Comparison of ENCODE assay signal across 12 cellular contexts in genomic region chr2:85162746-85163301, GRCh38. TPM values are rescaled to one million over a fixed set of nuclear protein-coding genes. Genes with fewer than 3 reads are reported as not detected.
A peak's percentile ranks its signal among the peaks of the same experiment; 100 is the strongest.
DNase-seq lines count a peak whose midpoint lies in the region; ATAC-seq, FAIRE-seq and TF ChIP-seq lines count a peak whose summit lies in the region.
"Had no signal": no experiment of that assay in that cellular context is flagged by ENCODE, and none has a peak within 500 bp of the region (broad histone marks: within the 10 kb centered on the region; RNA-seq: fewer than 3 reads in every experiment).

No MANE protein-coding gene starts in this region.

- H2AFZ ChIP-seq in IMR-90 (replicated peaks; ENCODE audit: low read length, poor library complexity) (peak overlapping the region; percentile 69), H1 (ENCODE audit: low read length) (no peak overlapping the region)

- H3K9ac ChIP-seq in IMR-90 (ENCODE audit: low read depth, low read length), result peak overlapping the region; percentile 22; the same call in 1 of the 2 replicates
- no peak overlapping the region for H3K9ac ChIP-seq in H1 (replicated peaks in 1 of 4; ENCODE audit: extremely low read depth in 1 of 4, low read depth in 3 of 4, low read length in 3 of 4)

- BruUV-seq in IMR-90 (replicated peaks; lab: Mats Ljungman, UMichigan), result no TSS peak

- peak overlapping the region; percentile 71 for H2AK5ac ChIP-seq in IMR-90 (ENCODE audit: low read depth, low read length)
- H2AK5ac ChIP-seq in H1 (ENCODE audit: low read depth, low read length), result no peak overlapping the region

- in situ Hi-C loops in IMR-90 (cut with MboI; ENCODE audit: low sequenced_read_pairs), result no loop called here

- H4K8ac ChIP-seq in IMR-90 (ENCODE audit: low read depth in 2 of 2, low read length in 2 of 2) (peak overlapping the region in 1 of 2 experiments; percentile 59; a peak in 2 of 4 replicates), H1 (ENCODE audit: extremely low read depth, insufficient read depth, low read length) (no peak overlapping the region)

- H3K4me2 ChIP-seq in IMR-90 (ENCODE audit: low read depth, low read length), result peak overlapping the region; percentile 14; the same call in 1 of the 2 replicates
- peak overlapping the region in 1 of 2 experiments; percentile 1; a peak in 2 of 4 replicates for H3K4me2 ChIP-seq in H1 (ENCODE audit: insufficient read depth in 1 of 2, low read depth in 2 of 2, low read length in 2 of 2)

- TF ChIP-seq POLR2A in IMR-90 (IDR thresholded peaks at IDR 0.05; ENCODE audit: low read depth, low read length) (no peak), H1 (IDR thresholded peaks at IDR 0.05; ENCODE audit: control extremely low read depth in 1 of 2, low read depth in 2 of 2, low read length in 2 of 2) (no peak), thyroid gland (IDR thresholded peaks at IDR 0.05) (no peak), breast epithelium (IDR thresholded peaks at IDR 0.05) (no peak), GM18505 (IDR thresholded peaks at IDR 0.05; ENCODE audit: borderline replicate concordance, extremely low read depth, insufficient read depth, insufficient read length) (no peak)

- no peaks in the 10 kb centered on the region for H3K23me2 ChIP-seq in H1 (ENCODE audit: low read depth, low read length)

- TF ChIP-seq CTCF in IMR-90 (conservative IDR thresholded peaks at IDR 0.05; ENCODE audit: low read depth, low read length) (0 out of 2 replicates have a peak, but pooled peaks have one; percentile 5), H1 (IDR thresholded peaks at IDR 0.05; ENCODE audit: control extremely low read depth in 1 of 3, insufficient read depth in 1 of 3, low read depth in 1 of 3, low read length in 3 of 3) (no peak), thyroid gland (IDR thresholded peaks at IDR 0.05) (no peak), breast epithelium (IDR thresholded peaks at IDR 0.05) (no peak)

- no peak for FAIRE-seq in H1 (lab: Jason Lieb, UNC)

- H3K27ac ChIP-seq in IMR-90 (ENCODE audit: insufficient read depth, low read length) (peak overlapping the region; percentile 22; the same call in 1 of the 2 replicates), H1 (ENCODE audit: low read depth, low read length) (no peak overlapping the region), thyroid gland (peak overlapping the region; percentile 61 to 85 (median 85)), breast epithelium (peak overlapping the region in 1 of 2 donors; percentile 20)

- H2BK15ac ChIP-seq in IMR-90 (ENCODE audit: low read depth, low read length) (no peak overlapping the region; the same call in 2 of the 3 replicates), H1 (ENCODE audit: low read length) (no peak overlapping the region)

- DNase-seq in IMR-90, result peak; percentile 83
- no peak for DNase-seq in H1 (ENCODE audit: low read depth in 1 of 2, low spot score in 2 of 2)
- peak; percentile 73 for DNase-seq in left kidney (ENCODE audit: low read depth, low spot score)
- DNase-seq in thyroid gland, result peak; percentile 67 to 68
- DNase-seq in breast epithelium (ENCODE audit: low spot score in 2 of 2), result no peak
- DNase-seq in effector CD8-positive, alpha-beta T cell (lab: John Stamatoyannopoulos, UW), result no peak
- DNase-seq: activated CD8-positive, alpha-beta memory T cell treated with anti-CD3 and anti-CD28 coated beads for 24 hours; Calu3; effector CD4-positive, alpha-beta T cell; NCI-H2029 treated with DMSO at 0.1 percent for 48 hours had no signal

- H2BK12ac ChIP-seq in H1 (ENCODE audit: low read depth, low read length), result no peak overlapping the region

- peaks cover 25% of the 10 kb centered on the region for H3K4me1 ChIP-seq in IMR-90 (ENCODE audit: control insufficient read depth, insufficient read depth, low read length)
- H3K4me1 ChIP-seq in H1 (replicated peaks in 1 of 4; ENCODE audit: control insufficient read depth in 3 of 4, insufficient read depth in 4 of 4, low read length in 3 of 4), result peaks cover 15 to 46% (median 29%) of the 10 kb centered on the region in 4 experiments
- H3K4me1 ChIP-seq in thyroid gland, result peaks cover 71 to 87% of the 10 kb centered on the region in 2 donors
- H3K4me1 ChIP-seq in breast epithelium, result peaks cover 8 to 21% of the 10 kb centered on the region in 2 donors

- dilution Hi-C loops in IMR-90 (cut with HindIII; ENCODE audit: low sequenced_read_pairs, unreplicated experiment), result no loop called here

- H3K79me2 ChIP-seq in H1 (ENCODE audit: control insufficient read depth in 1 of 2, insufficient read depth in 2 of 2, low read length in 2 of 2), result peaks cover 22 to 100% of the 10 kb centered on the region in 2 experiments

- 0 out of 2 replicates have a peak, but pooled peaks have one; percentile 8 for TF ChIP-seq RAD21 in IMR-90 (IDR thresholded peaks at IDR 0.05; ENCODE audit: low read length)
- TF ChIP-seq RAD21 in H1 (IDR thresholded peaks at IDR 0.05 in 1 of 2, conservative IDR thresholded peaks at IDR 0.05 in 1 of 2; ENCODE audit: low read depth in 2 of 2, low read length in 2 of 2), result no peak

- no peaks in the 10 kb centered on the region for H3K27me3 ChIP-seq in IMR-90 (ENCODE audit: control insufficient read depth, insufficient read depth, low read length)
- H3K27me3 ChIP-seq in H1 (replicated peaks in 1 of 4; ENCODE audit: control insufficient read depth in 3 of 4, extremely low read depth in 1 of 4, insufficient read depth in 3 of 4, low read length in 3 of 4), result no peaks in the 10 kb centered on the region; a peak in 1 of 7 replicates
- H3K27me3 ChIP-seq in thyroid gland, result no peaks in the 10 kb centered on the region
- no peaks in the 10 kb centered on the region for H3K27me3 ChIP-seq in breast epithelium

- POLR2A ChIA-PET in IMR-90 (lab: Charles Lee; ENCODE audit: unreplicated experiment) (no interaction called here), H1 (lab: Charles Lee; ENCODE audit: partially characterized antibody) (interaction anchor here (1.1 to 4.6 kb wide), 11 partner anchors 9 to 33 kb away, joined by 3 to 29 read pairs (median 6); partner anchors contain the start of gene TCF7L1)

- H2AK9ac ChIP-seq in IMR-90 (replicated peaks; ENCODE audit: low read depth, low read length, poor library complexity), result peak overlapping the region; percentile 65

- H3K9me3 ChIP-seq in IMR-90 (ENCODE audit: control insufficient read depth, insufficient read depth, low read length) (no peaks in the 10 kb centered on the region), H1 (ENCODE audit: insufficient read depth in 2 of 2, low read depth in 1 of 2, low read length in 1 of 2) (no peaks in the 10 kb centered on the region), thyroid gland (no peaks in the 10 kb centered on the region), breast epithelium (no peaks in the 10 kb centered on the region)

- H3K23ac ChIP-seq in IMR-90 (ENCODE audit: low read depth, low read length) (peak overlapping the region; percentile 77; the same call in 1 of the 2 replicates), H1 (ENCODE audit: insufficient read length) (no peak overlapping the region)

- no peak overlapping the region for H3K18ac ChIP-seq in IMR-90 (ENCODE audit: low read depth, low read length)
- peak overlapping the region; percentile 21; the same call in 1 of the 2 replicates for H3K18ac ChIP-seq in H1 (ENCODE audit: extremely low read depth, low read length)

- H2BK20ac ChIP-seq in IMR-90 (ENCODE audit: low read depth, low read length) (peak overlapping the region; percentile 2; the same call in 1 of the 2 replicates), H1 (ENCODE audit: low read length) (no peak overlapping the region)

- 17% methylated on average over 1 of the region's 8 CpGs; no CpG with 5 or more reads in 1 of the 2 experiments for WGBS in IMR-90 (ENCODE audit: extremely low coverage in 2 of 2, insufficient read length in 1 of 2), 2 experiments
- 73% methylated on average over 8 of the region's 8 CpGs; no CpG with 5 or more reads in 1 of the 2 experiments for WGBS in H1 (ENCODE audit: extremely low coverage in 1 of 2, insufficient coverage in 1 of 2, insufficient read length in 1 of 2, insufficient replicate concordance in 2 of 2, low coverage in 1 of 2, low lambda C conversion rate in 2 of 2, missing lambda C conversion rate in 1 of 2), 2 experiments
- WGBS in thyroid gland, 2 donors, result 9 to 26% methylated on average over 8 of the region's 8 CpGs

- peaks cover 88% of the 10 kb centered on the region for H4K20me1 ChIP-seq in IMR-90 (ENCODE audit: insufficient read depth, low read length)
- peaks cover 48 to 57% of the 10 kb centered on the region in 2 experiments for H4K20me1 ChIP-seq in H1 (replicated peaks in 1 of 2; ENCODE audit: control insufficient read depth in 1 of 2, insufficient read depth in 2 of 2, low read length in 2 of 2)

- CTCF ChIA-PET in IMR-90 (lab: Yijun Ruan, JAX) (interaction anchor here (1.3 to 1.4 kb wide), 2 partner anchors 13 to 22 kb away, joined by 4 read pairs; no protein-coding TSS in a partner anchor), H1 (lab: Charles Lee; ENCODE audit: partially characterized antibody) (interaction anchor here (1.1 to 6.8 kb wide), 14 partner anchors 8 to 147 kb away, joined by 3 to 57 read pairs (median 4); partner anchors contain the start of gene TCF7L1)

- H4K5ac ChIP-seq in IMR-90 (ENCODE audit: low read depth, low read length), result no peak overlapping the region
- H4K5ac ChIP-seq in H1 (ENCODE audit: insufficient read length, low read depth, low read length), result no peak overlapping the region

- H2BK120ac ChIP-seq in IMR-90 (ENCODE audit: low read depth, low read length) (peak overlapping the region; percentile 48; the same call in 1 of the 2 replicates), H1 (replicated peaks; ENCODE audit: low read depth, low read length) (no peak overlapping the region)

- H3K56ac ChIP-seq in IMR-90 (ENCODE audit: extremely low read depth, insufficient read depth, low read length) (no peak overlapping the region), H1 (replicated peaks; ENCODE audit: insufficient read length, low read depth, low read length) (no peak overlapping the region)

- ATAC-seq in IMR-90 (ENCODE audit: low read depth), result peak; percentile 89
- ATAC-seq in GM18505 (IDR thresholded peaks at IDR 0.05; ENCODE audit: unreplicated experiment), result no peak
- ATAC-seq: activated naive CD4-positive, alpha-beta T cell treated with anti-CD3 and anti-CD28 coated beads, Interleukin-2, amount 50 U/mL, for 72 hours had no signal

- H4K91ac ChIP-seq in IMR-90 (ENCODE audit: insufficient read depth, low read depth, low read length) (peak overlapping the region; percentile 45), H1 (replicated peaks; ENCODE audit: insufficient read length, low read length) (no peak overlapping the region)

- H3K4ac ChIP-seq in IMR-90 (ENCODE audit: low read depth, low read length) (peak overlapping the region; percentile 78), H1 (replicated peaks; ENCODE audit: insufficient read length, low read depth, low read length) (no peak overlapping the region)

- H2BK5ac ChIP-seq in IMR-90 (ENCODE audit: low read depth, low read length, poor library complexity, severe bottlenecking) (no peak overlapping the region), H1 (ENCODE audit: low read depth, low read length) (no peak overlapping the region)

- H3K36me3 ChIP-seq in IMR-90 (ENCODE audit: control insufficient read depth, insufficient read depth, low read length) (peaks cover 3% of the 10 kb centered on the region; the same call in 1 of the 2 replicates), H1 (ENCODE audit: control insufficient read depth in 2 of 4, insufficient read depth in 4 of 4, low read length in 3 of 4) (peaks cover 0 to 5% (median 0%) of the 10 kb centered on the region in 4 experiments; a peak in 2 of 8 replicates), thyroid gland (no peaks in the 10 kb centered on the region), breast epithelium (no peaks in the 10 kb centered on the region)

- H3K4me3 ChIP-seq in IMR-90 (ENCODE audit: insufficient read depth, low read depth, low read length) (no peak overlapping the region), H1 (ENCODE audit: extremely low read depth in 1 of 4, insufficient read depth in 2 of 4, low read depth in 3 of 4, low read length in 4 of 4) (no peak overlapping the region), thyroid gland (replicated peaks in 1 of 3) (no peak overlapping the region), breast epithelium (no peak overlapping the region)

- peaks cover 45 to 92% of the 10 kb centered on the region in 2 experiments for H3K79me1 ChIP-seq in IMR-90 (ENCODE audit: low read depth in 1 of 2, low read length in 2 of 2)
- H3K79me1 ChIP-seq in H1 (ENCODE audit: low read depth, low read length), result peaks cover 35% of the 10 kb centered on the region

- TF ChIP-seq EP300 in H1 (IDR thresholded peaks at IDR 0.05; ENCODE audit: borderline replicate concordance in 1 of 2, low read depth in 2 of 2, low read length in 2 of 2), result no peak

- peak overlapping the region; percentile 67; the same call in 1 of the 2 replicates for H3K14ac ChIP-seq in IMR-90 (replicated peaks; ENCODE audit: low read depth, low read length)
- H3K14ac ChIP-seq in H1 (ENCODE audit: insufficient read length), result no peak overlapping the region

- peaks cover 39% of the 10 kb centered on the region for H3K9me1 ChIP-seq in IMR-90 (ENCODE audit: insufficient read depth, low read length)

- intact Hi-C loops in IMR-90 (cut with micrococcal nuclease) (loop anchor here (2.0 kb wide), 1 partner anchor 30 kb away; the partner anchor contains the start of gene TCF7L1), thyroid gland (cut with DNase I) (no loop called here), breast epithelium (cut with DNase I; ENCODE audit: low total_unique reads) (loop anchor here (5.0 kb wide), 1 partner anchor 701 kb away; no protein-coding TSS in a partner anchor)

RNA-seq across cellular contexts. Expression of gene TCF7L1, which starts 29.6 kb away (rescaled TPM):
- total RNA-seq in IMR-90 (2012; rRNA removed) (0.72 and 1.1 TPM in 2 replicates), thyroid gland (10 to 100 TPM in 2 of 4 donors, 1 to 10 TPM in 2; 3.1 to 12.1 (median 8.7) TPM), breast epithelium (1 to 10 TPM; 3.4 to 6.9 (median 5.9) TPM)
- polyA plus RNA-seq in IMR-90 (2012; rRNA removed) (9.5 and 11.1 TPM in 2 replicates), H1 (2011; rRNA removed) (27.5 and 49.5 TPM in 2 replicates)
- polyA plus RNA-seq in IMR-90 (2012; cell fraction: cytosol; rRNA removed), result 12.0 and 13.9 TPM in 2 replicates
- polyA plus RNA-seq in IMR-90 (2012; cell fraction: nucleus; rRNA removed; ENCODE audit: low replicate concordance), result 26.5 and 34.3 TPM in 2 replicates
- 108 and 110 TPM in 2 replicates for total RNA-seq in H1 (2021; fragmentation: NEBNext Ultra II Directional; extraction: Animal tissue kit (Norgen Biotek cat#: 25700))
- polyA plus RNA-seq in H1 (2011; cell fraction: cytosol; rRNA removed), result 11.0 TPM
- polyA plus RNA-seq in H1 (2011; cell fraction: nucleus; rRNA removed), result 53.7 TPM
- polyA plus RNA-seq in H1 (2012, experiment 1 of 2), result 117 to 131 TPM (median 126 TPM) in 4 replicates
- polyA plus RNA-seq in H1 (2012, experiment 2 of 2), result 142 TPM
- polyA plus RNA-seq in H1 (2013, experiment 1 of 2), result 141 TPM
- polyA plus RNA-seq in H1 (2013, experiment 2 of 2), result 141 TPM
- 15.5 and 22.8 TPM in 2 replicates for polyA minus RNA-seq in H1 (2011; rRNA and poly(A)+ RNA removed)
- polyA minus RNA-seq in H1 (2011; cell fraction: cytosol; rRNA and poly(A)+ RNA removed), result 31.3 TPM
- 52.8 TPM for polyA minus RNA-seq in H1 (2011; cell fraction: nucleus; rRNA and poly(A)+ RNA removed)

Comparison
In these comparisons a context has a peak if more than half of its experiments do, and no peak if none do; other contexts are left out.
1. DNase-seq: peak in IMR-90 (single experiment), left kidney (single experiment) and thyroid gland (2 of 2); none in H1 (0 of 2), breast epithelium (0 of 2) and effector CD8-positive, alpha-beta T cell (single experiment).